In the genomic region with DNA sequence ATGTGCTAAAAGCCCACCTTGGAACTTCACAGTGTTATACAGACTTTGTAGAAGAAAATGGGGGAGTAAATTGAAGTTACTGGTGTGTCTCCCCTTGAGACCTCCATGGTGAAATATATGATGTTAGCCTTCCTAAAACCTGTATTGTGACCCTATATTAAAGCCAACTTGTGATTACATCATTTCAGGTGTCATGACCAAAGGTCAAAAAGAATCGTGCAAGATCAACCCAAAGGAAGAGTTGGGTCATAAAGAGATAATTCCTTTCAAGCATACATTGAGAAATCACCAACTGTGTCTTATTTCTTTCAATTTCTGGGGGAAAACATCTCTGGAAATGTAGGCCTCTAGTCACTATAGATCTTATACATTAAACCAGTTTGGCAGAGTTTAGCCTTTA, we compare ENCODE assay signal across 1 cellular context.
TF ChIP-seq lines count a peak whose summit lies in the region.

No MANE protein-coding gene starts in this region.

TF ChIP-seq in endothelial cell of umbilical vein, 7 proteins besides CTCF, POLR2A, EP300 and RAD21 (continued from another document):
- no peak for TF ChIP-seq GATA2 (IDR thresholded peaks at IDR 0.05; ENCODE audit: insufficient read depth, insufficient read length, low read depth, low read length)
- TF ChIP-seq, protein P1, sequence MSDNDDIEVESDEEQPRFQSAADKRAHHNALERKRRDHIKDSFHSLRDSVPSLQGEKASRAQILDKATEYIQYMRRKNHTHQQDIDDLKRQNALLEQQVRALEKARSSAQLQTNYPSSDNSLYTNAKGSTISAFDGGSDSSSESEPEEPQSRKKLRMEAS (IDR thresholded peaks at IDR 0.05; ENCODE audit: insufficient read depth, insufficient read length): no peak
- TF ChIP-seq FOS (IDR thresholded peaks at IDR 0.05; ENCODE audit: borderline replicate concordance, insufficient read depth, low read length): no peak
